15 cellular contexts compared by ENCODE assay signal in genomic region chr1:153560771-153561170, GRCh38. TPM values are rescaled to one million over a fixed set of nuclear protein-coding genes. Genes with fewer than 3 reads are reported as not detected.
DNase-seq lines count a peak whose midpoint lies in the region; ATAC-seq and TF ChIP-seq lines count a peak whose summit lies in the region.
"Had no signal": no experiment of that assay in that cellular context is flagged by ENCODE, and none has a peak within 500 bp of the region (broad histone marks: within the 10 kb centered on the region; RNA-seq: fewer than 3 reads in every experiment).

No MANE protein-coding gene starts in this region.

- H3K27me3 Mint-ChIP-seq in MCF 10A (ENCODE audit: insufficient read depth, unreplicated experiment) = no peaks in the 10 kb centered on the region
- H3K27me3 Mint-ChIP-seq: CD4-positive, CD25-positive, alpha-beta regulatory T cell had no signal

- no peak overlapping the region for H3K4me3 ChIP-seq in breast epithelium
- H3K4me3 ChIP-seq: BLaER1 treated with 17β-estradiol and CSF1 and Interleukin-3, amounts not matched to agents 10 nM and 100 nM; GM23248 had no signal

- H3K4me3 Mint-ChIP-seq in MCF 10A (ENCODE audit: unreplicated experiment) = peak overlapping the region; percentile 67

- POLR2A ChIA-PET in MCF 10A (lab: Yijun Ruan, JAX) = interaction anchor here (0.7 to 24.9 kb wide), 9 partner anchors 7 to 403 kb away, joined by 3 to 2106 read pairs (median 10); partner anchors contain the start of genes S100A13, S100A14, S100A16 and S100A3

- H3K27ac Mint-ChIP-seq in MCF 10A (ENCODE audit: low read depth, unreplicated experiment) = peak overlapping the region; percentile 92

- intact Hi-C loops in MCF 10A (cut with micrococcal nuclease) (no loop called here), breast epithelium (cut with DNase I; ENCODE audit: low total_unique reads) (no loop called here), sciatic nerve (cut with DNase I) (no loop called here)

- no peaks in the 10 kb centered on the region for H3K36me3 ChIP-seq in breast epithelium
- H3K36me3 ChIP-seq: BLaER1 treated with 17β-estradiol and CSF1 and Interleukin-3, amounts not matched to agents 10 nM and 100 nM had no signal

- TF ChIP-seq POLR2A in breast epithelium (IDR thresholded peaks at IDR 0.05) = no peak

- BruUV-seq in MCF 10A (replicated peaks; lab: Mats Ljungman, UMichigan) = no TSS peak

- peaks cover 5% of the 10 kb centered on the region in 2 donors for H3K4me1 ChIP-seq in breast epithelium

- peaks cover 83% of the 10 kb centered on the region for H3K36me3 Mint-ChIP-seq in MCF 10A (ENCODE audit: insufficient read depth, unreplicated experiment)
- H3K36me3 Mint-ChIP-seq: CD4-positive, CD25-positive, alpha-beta regulatory T cell had no signal

- TF ChIP-seq CTCF in MCF 10A (IDR thresholded peaks at IDR 0.05; ENCODE audit: unreplicated experiment) = no peak
- TF ChIP-seq CTCF in breast epithelium (IDR thresholded peaks at IDR 0.05) = no peak

- DNase-seq in MCF 10A (ENCODE audit: unreplicated experiment) (no peak), breast epithelium (ENCODE audit: low spot score in 2 of 2) (no peak), epithelial cell of prostate (ENCODE audit: low read depth, low spot score) (no peak), sciatic nerve (ENCODE audit: low spot score) (peak; percentile 42), foreskin melanocyte (no peak)
- no peak for DNase-seq in stimulated activated CD4-positive, alpha-beta T cell treated with anti-CD3 and anti-CD28 coated beads, Interleukin-12 subunit alpha, Interleukin-12 subunit beta, amount 100 ng/mL, for 4 hours
- DNase-seq: 8988T; AML-193; CD4-positive, CD25-positive, alpha-beta regulatory T cell; DMS53; GF-D8; GM23248 had no signal

- H3K27me3 ChIP-seq in breast epithelium = no peaks in the 10 kb centered on the region
- H3K27me3 ChIP-seq: BLaER1 treated with 17β-estradiol and CSF1 and Interleukin-3, amounts not matched to agents 10 nM and 100 nM had no signal

- H3K4me1 Mint-ChIP-seq in MCF 10A (ENCODE audit: insufficient read depth, unreplicated experiment) = peaks cover 47% of the 10 kb centered on the region

- ATAC-seq in sciatic nerve (no peak), GM21723 (IDR thresholded peaks at IDR 0.05; ENCODE audit: unreplicated experiment) (no peak)
- ATAC-seq: HCT116 had no signal

- H3K9me3 Mint-ChIP-seq in MCF 10A (ENCODE audit: unreplicated experiment) = no peaks in the 10 kb centered on the region
- H3K9me3 Mint-ChIP-seq: CD4-positive, CD25-positive, alpha-beta regulatory T cell had no signal

- H3K27ac ChIP-seq in breast epithelium (no peak overlapping the region), epithelial cell of prostate (peak overlapping the region; percentile 100)
- H3K27ac ChIP-seq: BLaER1 treated with 17β-estradiol and CSF1 and Interleukin-3, amounts not matched to agents 10 nM and 100 nM; GM23248 had no signal

- CTCF ChIA-PET in MCF 10A (lab: Yijun Ruan, JAX) = interaction anchor here (0.6 to 11.5 kb wide), 14 partner anchors 9 to 675 kb away, joined by 3 to 221 read pairs (median 5); partner anchors contain the start of genes S100A3, S100A4 and S100A6

- no peaks in the 10 kb centered on the region for H3K9me3 ChIP-seq in breast epithelium

RNA-seq across cellular contexts. Expression of gene S100A2, which starts 4.9 kb away (rescaled TPM):
- 5,064 and 5,163 TPM in 2 replicates for total RNA-seq in MCF 10A (2022)
- total RNA-seq in breast epithelium = 1 to 10 TPM in 1 of 3 donors, under 1 TPM in 1, not detected in 1; 0.33 to 5.4 TPM
- total RNA-seq in sciatic nerve = 3.5 TPM
- total RNA-seq: CD4-positive, CD25-positive, alpha-beta regulatory T cell had no signal

RNA-seq across cellular contexts. Expression of gene S100A3, which starts 11.7 kb away (rescaled TPM):
- total RNA-seq in MCF 10A (2022) (85.7 and 90.0 TPM in 2 replicates), breast epithelium (1 to 10 TPM in 2 of 3 donors, under 1 TPM in 1; 0.44 to 2.6 (median 2.2) TPM), sciatic nerve (not detected)
- total RNA-seq: CD4-positive, CD25-positive, alpha-beta regulatory T cell had no signal

RNA-seq across cellular contexts. Expression of gene S100A4, which starts 15.2 kb away (rescaled TPM):
- 27.2 and 60.7 TPM in 2 replicates for total RNA-seq in MCF 10A (2022)
- 1,000 to 10,000 TPM in 1 of 3 donors, 100 to 1,000 TPM in 2; 177 to 1,015 (median 198) TPM for total RNA-seq in breast epithelium
- 258 TPM for total RNA-seq in sciatic nerve

RNA-seq across cellular contexts. Expression of gene S100A5, which starts 20.0 kb away (rescaled TPM):
- not detected in 2 replicates for total RNA-seq in MCF 10A (2022)
- total RNA-seq in breast epithelium = not detected
- not detected for total RNA-seq in sciatic nerve
- total RNA-seq: GM23248 had no signal

RNA-seq across cellular contexts. Expression of gene S100A6, which starts 25.0 kb away (rescaled TPM):
- total RNA-seq in MCF 10A (2022) (2,571 and 2,904 TPM in 2 replicates), breast epithelium (100 to 1,000 TPM; 351 to 861 (median 423) TPM), sciatic nerve (1,022 TPM)

Comparison
In these comparisons a context has a peak if more than half of its experiments do, and no peak if none do; other contexts are left out.
1. RNA of gene S100A2, which starts 4.9 kb away (total RNA-seq): 5,064 to 5,163 TPM in MCF 10A; 3.5 TPM in sciatic nerve (single experiment) and 0.33 to 5.4 TPM in breast epithelium; every median in the first group is over 100 times any median in the second.
2. RNA of gene S100A3, which starts 11.7 kb away (total RNA-seq): 85.7 to 90.0 TPM in MCF 10A; 0.44 to 2.6 TPM in breast epithelium and not detected in sciatic nerve (single experiment); every median in the first group is over 10 times any median in the second.